17 cellular contexts compared by ENCODE assay signal in the genomic region with DNA sequence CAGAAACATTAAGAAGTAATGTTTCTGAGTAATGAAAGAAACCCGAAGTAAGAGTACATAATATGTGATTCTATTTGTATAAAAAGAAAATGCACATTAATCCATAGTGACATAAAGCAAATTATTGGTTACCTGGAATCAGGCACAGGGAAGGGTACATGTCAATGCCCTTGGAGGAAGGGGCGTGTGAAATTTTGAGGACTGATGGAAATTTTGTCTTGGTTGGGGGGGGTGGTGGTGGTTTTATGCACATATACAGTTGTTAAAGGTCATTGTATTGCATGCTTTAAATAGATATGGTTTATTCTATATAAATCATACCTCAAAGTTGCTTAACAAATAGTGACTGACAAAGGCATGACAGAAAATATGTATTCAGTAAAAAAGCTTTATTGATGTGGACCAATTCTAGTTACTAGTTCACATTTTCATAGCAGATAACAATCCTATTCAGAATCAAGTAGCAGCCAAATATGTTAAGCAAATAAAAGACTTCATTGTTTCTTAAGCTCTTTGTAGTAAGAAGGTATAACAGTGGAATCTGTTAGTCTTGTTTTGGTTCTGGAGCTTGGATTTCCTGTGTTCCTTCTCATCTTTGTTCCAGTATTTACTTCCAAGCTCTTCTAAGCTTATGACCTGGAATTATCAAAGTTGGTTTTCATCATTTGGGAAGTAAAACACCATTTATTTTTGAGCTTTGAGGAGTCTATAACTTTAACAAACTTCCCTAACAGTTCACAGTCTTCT.
"Had no signal": no experiment of that assay in that cellular context is flagged by ENCODE, and none has a peak within 500 bp of the region (broad histone marks: within the 10 kb centered on the region; RNA-seq: fewer than 3 reads in every experiment).

No MANE protein-coding gene starts in this region.

- H3K27me3 ChIP-seq: esophagus squamous epithelium, left lung had no signal

- H3K36me3 ChIP-seq: esophagus squamous epithelium, left lung had no signal

- H3K9me3 Mint-ChIP-seq: activated CD4-positive, alpha-beta memory T cell treated with anti-CD3 and anti-CD28 coated beads, Interleukin-2, amount 10 ng/mL, durations not matched to agents 7 days and 5 days; activated T-cell treated with anti-CD3 and anti-CD28 coated beads, Interleukin-2, amount 50 U/mL, for 4 hours; natural killer cell treated with Interleukin-12 subunit alpha and Interleukin-12 subunit beta and Interleukin-15 and Interleukin-18, amount 100 ng/mL, for 72 hours had no signal

- H3K4me3 ChIP-seq: esophagus squamous epithelium, left lung had no signal

- H3K4me3 Mint-ChIP-seq: activated CD4-positive, alpha-beta memory T cell treated with anti-CD3 and anti-CD28 coated beads, Interleukin-2, amount 10 ng/mL, durations not matched to agents 7 days and 5 days; activated T-cell treated with anti-CD3 and anti-CD28 coated beads, Interleukin-2, amount 50 U/mL, for 4 hours; natural killer cell treated with Interleukin-12 subunit alpha and Interleukin-12 subunit beta and Interleukin-15 and Interleukin-18, amount 100 ng/mL, for 72 hours; WTC11 had no signal

- H3K9me3 ChIP-seq: esophagus squamous epithelium, left lung had no signal

- FAIRE-seq: colon, keratinocyte, TTC549 had no signal

- H3K27ac ChIP-seq: esophagus squamous epithelium, left lung had no signal

- H3K27me3 Mint-ChIP-seq: activated CD4-positive, alpha-beta memory T cell treated with anti-CD3 and anti-CD28 coated beads, Interleukin-2, amount 10 ng/mL, durations not matched to agents 7 days and 5 days; natural killer cell treated with Interleukin-12 subunit alpha and Interleukin-12 subunit beta and Interleukin-15 and Interleukin-18, amount 100 ng/mL, for 72 hours had no signal

- H3K27ac Mint-ChIP-seq: activated CD4-positive, alpha-beta memory T cell treated with anti-CD3 and anti-CD28 coated beads, Interleukin-2, amount 10 ng/mL, durations not matched to agents 7 days and 5 days; natural killer cell treated with Interleukin-12 subunit alpha and Interleukin-12 subunit beta and Interleukin-15 and Interleukin-18, amount 100 ng/mL, for 72 hours; WTC11 had no signal

- ATAC-seq: activated T-cell treated with anti-CD3 and anti-CD28 coated beads, Interleukin-2, amount 50 U/mL, for 4 hours; natural killer cell treated with Interleukin-12 subunit alpha and Interleukin-12 subunit beta and Interleukin-15 and Interleukin-18, amount 100 ng/mL, for 72 hours; sciatic nerve; WTC11 had no signal

- DNase-seq: activated CD4-positive, alpha-beta memory T cell treated with anti-CD3 and anti-CD28 coated beads, Interleukin-2, amount 10 ng/mL, durations not matched to agents 7 days and 5 days; activated CD4-positive, alpha-beta T cell treated with anti-CD3 and anti-CD28 coated beads for 4 hours; activated naive CD4-positive, alpha-beta T cell; activated T-cell treated with anti-CD3 and anti-CD28 coated beads, Interleukin-2, amount 50 U/mL, for 4 hours; esophagus squamous epithelium; hippocampal formation; left lung; mesenchymal stem cell; occipital lobe; stimulated activated CD4-positive, alpha-beta T cell treated with anti-CD3 and anti-CD28 coated beads, Interleukin-1b, Interleukin-23, amount 100 ng/mL, for 48 hours; SW 1271 had no signal
